20 cellular contexts compared by ENCODE assay signal in the genomic region with DNA sequence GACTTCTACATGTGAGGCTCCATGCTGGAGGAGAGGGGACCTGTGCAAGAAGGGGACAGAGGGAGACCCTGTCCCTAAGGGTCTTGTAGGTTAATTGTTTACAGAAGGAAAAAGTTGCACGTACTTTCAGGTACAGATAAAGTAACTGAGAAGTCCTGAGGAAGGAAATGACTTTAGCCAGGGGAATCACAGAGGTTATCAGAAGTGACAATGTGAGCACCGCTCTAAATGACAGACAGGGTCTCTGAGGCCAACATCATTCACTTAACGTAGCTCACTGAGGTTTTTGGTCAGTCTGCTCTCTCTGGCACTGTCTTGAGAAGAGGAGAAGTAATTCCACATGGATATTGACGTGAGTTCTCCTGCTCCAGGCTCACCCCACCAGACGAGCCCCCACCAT. TPM values are rescaled to one million over a fixed set of nuclear protein-coding genes. Genes with fewer than 3 reads are reported as not detected.
DNase-seq lines count a peak whose midpoint lies in the region; ATAC-seq lines count a peak whose summit lies in the region.
"Had no signal": no experiment of that assay in that cellular context is flagged by ENCODE, and none has a peak within 500 bp of the region (broad histone marks: within the 10 kb centered on the region; RNA-seq: fewer than 3 reads in every experiment).

No MANE protein-coding gene starts in this region.

- no peak overlapping the region for H3K4me3 Mint-ChIP-seq in activated naive CD4-positive, alpha-beta T cell treated with anti-CD3 and anti-CD28 coated beads, Interleukin-2, amount 10 ng/mL, durations not matched to agents 7 days and 5 days
- no peak overlapping the region for H3K4me3 Mint-ChIP-seq in stimulated activated naive B cell treated with anti-CD40 and anti-IgM and Interleukin-4, amounts not matched to agents 10 μg/mL and 1 μg/mL and 100 μg/mL, for 72 hours
- H3K4me3 Mint-ChIP-seq: B cell; CD4-positive, alpha-beta T cell; CD8-positive, alpha-beta T cell had no signal

- peak overlapping the region; percentile 67 for H2BK12ac ChIP-seq in neuronal stem cell (ENCODE audit: low read length)

- peak overlapping the region; percentile 43 for H3K27ac ChIP-seq in cingulate gyrus (ENCODE audit: low read depth, low read length)
- no peak overlapping the region for H3K27ac ChIP-seq in neuronal stem cell (replicated peaks; ENCODE audit: low read length)
- H3K27ac ChIP-seq: 22Rv1; A549; BLaER1 treated with 17β-estradiol and CSF1 and Interleukin-3, amounts not matched to agents 10 nM and 100 nM; C4-2B had no signal

- no peaks in the 10 kb centered on the region for H3K27me3 ChIP-seq in neuronal stem cell (ENCODE audit: control insufficient read depth in 3 of 3, insufficient read depth in 3 of 3, low read depth in 1 of 3, low read length in 3 of 3)
- H3K27me3 ChIP-seq: BLaER1 treated with 17β-estradiol and CSF1 and Interleukin-3, amounts not matched to agents 10 nM and 100 nM had no signal

- no peak overlapping the region for H3K9ac ChIP-seq in neuronal stem cell (ENCODE audit: low read depth, low read length, poor library complexity)
- H3K9ac ChIP-seq: BLaER1 treated with 17β-estradiol and CSF1 and Interleukin-3, amounts not matched to agents 10 nM and 100 nM had no signal

- H3K27ac Mint-ChIP-seq in activated naive CD4-positive, alpha-beta T cell treated with anti-CD3 and anti-CD28 coated beads, Interleukin-2, amount 10 ng/mL, durations not matched to agents 7 days and 5 days = peak overlapping the region; percentile 30
- H3K27ac Mint-ChIP-seq in stimulated activated naive B cell treated with anti-CD40 and anti-IgM and Interleukin-4, amounts not matched to agents 10 μg/mL and 1 μg/mL and 100 μg/mL, for 72 hours = peak overlapping the region; percentile 65
- H3K27ac Mint-ChIP-seq: B cell; CD4-positive, alpha-beta T cell; CD8-positive, alpha-beta T cell had no signal

- no peak overlapping the region for H3K23ac ChIP-seq in neuronal stem cell (ENCODE audit: low read depth, low read length, poor library complexity)

- no peak overlapping the region for H4K8ac ChIP-seq in neuronal stem cell (ENCODE audit: low read depth, low read length)

- ATAC-seq in stimulated activated naive B cell treated with anti-CD40 and anti-IgM and Interleukin-4, amounts not matched to agents 10 μg/mL and 1 μg/mL and 100 μg/mL, for 72 hours (replicated peaks) = peak; percentile 57 to 66
- ATAC-seq in GM19452 (IDR thresholded peaks at IDR 0.05; ENCODE audit: unreplicated experiment) = no peak
- ATAC-seq in HG03354 (IDR thresholded peaks at IDR 0.05; ENCODE audit: poor library complexity, severe bottlenecking, unreplicated experiment) = no peak
- ATAC-seq: A549; CD8-positive, alpha-beta T cell had no signal

- no peak overlapping the region for H2BK15ac ChIP-seq in neuronal stem cell (ENCODE audit: low read length)

- H2BK120ac ChIP-seq in neuronal stem cell (ENCODE audit: low read depth, low read length) = no peak overlapping the region

- CTCF ChIA-PET in activated naive CD4-positive, alpha-beta T cell treated with anti-CD3 and anti-CD28 coated beads, Interleukin-2, amount 10 ng/mL, durations not matched to agents 7 days and 5 days (lab: Charles Lee) = no interaction called here

- peaks cover 5% of the 10 kb centered on the region for H3K4me1 Mint-ChIP-seq in activated naive CD4-positive, alpha-beta T cell treated with anti-CD3 and anti-CD28 coated beads, Interleukin-2, amount 10 ng/mL, durations not matched to agents 7 days and 5 days
- peaks cover 15 to 18% of the 10 kb centered on the region in 2 donors for H3K4me1 Mint-ChIP-seq in stimulated activated naive B cell treated with anti-CD40 and anti-IgM and Interleukin-4, amounts not matched to agents 10 μg/mL and 1 μg/mL and 100 μg/mL, for 72 hours

- no CpG with 5 or more reads among the region's 5 CpGs for WGBS in neuronal stem cell (ENCODE audit: extremely low coverage in 2 of 2, insufficient read length in 2 of 2, insufficient replicate concordance in 1 of 2), 2 donors

- H3K36me3 Mint-ChIP-seq in activated naive CD4-positive, alpha-beta T cell treated with anti-CD3 and anti-CD28 coated beads, Interleukin-2, amount 10 ng/mL, durations not matched to agents 7 days and 5 days = peaks cover 29% of the 10 kb centered on the region
- H3K36me3 Mint-ChIP-seq in stimulated activated naive B cell treated with anti-CD40 and anti-IgM and Interleukin-4, amounts not matched to agents 10 μg/mL and 1 μg/mL and 100 μg/mL, for 72 hours = peaks cover 34 to 57% of the 10 kb centered on the region in 2 donors

- H3K27me3 Mint-ChIP-seq in activated naive CD4-positive, alpha-beta T cell treated with anti-CD3 and anti-CD28 coated beads, Interleukin-2, amount 10 ng/mL, durations not matched to agents 7 days and 5 days = no peaks in the 10 kb centered on the region
- no peaks in the 10 kb centered on the region for H3K27me3 Mint-ChIP-seq in stimulated activated naive B cell treated with anti-CD40 and anti-IgM and Interleukin-4, amounts not matched to agents 10 μg/mL and 1 μg/mL and 100 μg/mL, for 72 hours
- H3K27me3 Mint-ChIP-seq: B cell; CD4-positive, alpha-beta T cell had no signal

- H3K4ac ChIP-seq in neuronal stem cell (ENCODE audit: low read length) = no peak overlapping the region

- H2AK5ac ChIP-seq in neuronal stem cell (ENCODE audit: low read depth, low read length) = peak overlapping the region; percentile 4

- H4K91ac ChIP-seq in neuronal stem cell (ENCODE audit: low read depth, low read length, poor library complexity) = no peak overlapping the region

- no peak for DNase-seq in activated naive CD4-positive, alpha-beta T cell treated with anti-CD3 and anti-CD28 coated beads, Interleukin-2, amount 10 ng/mL, durations not matched to agents 7 days and 5 days
- DNase-seq in activated naive CD4-positive, alpha-beta T cell treated with anti-CD3 and anti-CD28 coated beads, Interleukin-2, amount 50 U/mL, for 16 hours = no peak
- DNase-seq in neuronal stem cell (ENCODE audit: low spot score) = no peak
- no peak for DNase-seq in stimulated activated naive B cell treated with anti-CD40 and anti-IgM and Interleukin-4, amounts not matched to agents 10 μg/mL and 1 μg/mL and 100 μg/mL, for 72 hours
- no peak for DNase-seq in central memory CD4-positive, alpha-beta T cell
- DNase-seq: AML-193; Caco-2; Calu3; CD4-positive, alpha-beta T cell; CD8-positive, alpha-beta T cell; DMS79 treated with DMSO at 0.1 percent for 48 hours; GF-D8 had no signal

- H3K9me3 ChIP-seq in neuronal stem cell (replicated peaks in 1 of 2; ENCODE audit: control insufficient read depth in 2 of 2, insufficient read depth in 1 of 2, low read depth in 1 of 2, low read length in 2 of 2) = no peaks in the 10 kb centered on the region
- H3K9me3 ChIP-seq: A549; BLaER1 treated with 17β-estradiol and CSF1 and Interleukin-3, amounts not matched to agents 10 nM and 100 nM; Caco-2 had no signal

- H3K18ac ChIP-seq in neuronal stem cell (ENCODE audit: low read length) = peak overlapping the region; percentile 31

- no peak overlapping the region for H3K4me3 ChIP-seq in neuronal stem cell (ENCODE audit: low read length in 2 of 2)
- H3K4me3 ChIP-seq: A549; BLaER1 treated with 17β-estradiol and CSF1 and Interleukin-3, amounts not matched to agents 10 nM and 100 nM had no signal

- no peak overlapping the region for H2BK5ac ChIP-seq in neuronal stem cell (ENCODE audit: low read length)

- H3K36me3 ChIP-seq in neuronal stem cell (replicated peaks in 1 of 2; ENCODE audit: control insufficient read depth in 2 of 2, insufficient read depth in 2 of 2, low read length in 2 of 2) = peaks cover 8 to 58% of the 10 kb centered on the region in 2 donors

- H3K79me1 ChIP-seq in neuronal stem cell (ENCODE audit: low read depth, low read length) = no peaks in the 10 kb centered on the region

- H2AFZ ChIP-seq in neuronal stem cell (ENCODE audit: low read length) = no peak overlapping the region

- no peak overlapping the region for H3K14ac ChIP-seq in neuronal stem cell (ENCODE audit: low read length)

- peaks cover 0 to 3% of the 10 kb centered on the region in 2 donors for H3K4me1 ChIP-seq in neuronal stem cell (ENCODE audit: control insufficient read depth in 2 of 2, insufficient read depth in 1 of 2, low read depth in 1 of 2, low read length in 2 of 2)
- H3K4me1 ChIP-seq: A549; BLaER1 treated with 17β-estradiol and CSF1 and Interleukin-3, amounts not matched to agents 10 nM and 100 nM; Caco-2 had no signal

- no peak overlapping the region for H3K4me2 ChIP-seq in neuronal stem cell (ENCODE audit: insufficient read depth, low read length, poor library complexity, severe bottlenecking)
- H3K4me2 ChIP-seq: A549; BLaER1 treated with 17β-estradiol and CSF1 and Interleukin-3, amounts not matched to agents 10 nM and 100 nM had no signal

- no peaks in the 10 kb centered on the region for H3K9me3 Mint-ChIP-seq in activated naive CD4-positive, alpha-beta T cell treated with anti-CD3 and anti-CD28 coated beads, Interleukin-2, amount 10 ng/mL, durations not matched to agents 7 days and 5 days
- no peaks in the 10 kb centered on the region for H3K9me3 Mint-ChIP-seq in stimulated activated naive B cell treated with anti-CD40 and anti-IgM and Interleukin-4, amounts not matched to agents 10 μg/mL and 1 μg/mL and 100 μg/mL, for 72 hours
- H3K9me3 Mint-ChIP-seq: CD4-positive, alpha-beta T cell; CD8-positive, alpha-beta T cell had no signal

RNA-seq across cellular contexts. Expression of gene TAF5L, which starts 12.0 kb away (rescaled TPM):
- 13.9 TPM for polyA plus RNA-seq in neuronal stem cell (2013, experiment 1 of 2)
- polyA plus RNA-seq in neuronal stem cell (2013, experiment 2 of 2) = 14.3 TPM

RNA-seq across cellular contexts. Expression of gene URB2, which starts 12.1 kb away (rescaled TPM):
- 4.5 TPM for polyA plus RNA-seq in neuronal stem cell (2013, experiment 1 of 2)
- polyA plus RNA-seq in neuronal stem cell (2013, experiment 2 of 2) = 4.6 TPM

RNA-seq across cellular contexts. Expression of gene ABCB10, which starts 55.4 kb away (rescaled TPM):
- polyA plus RNA-seq in neuronal stem cell (2013, experiment 1 of 2) = 7.1 TPM
- 7.7 TPM for polyA plus RNA-seq in neuronal stem cell (2013, experiment 2 of 2)

Comparison
In these comparisons a context has a peak if more than half of its experiments do, and no peak if none do; other contexts are left out.
1. ATAC-seq: peak in stimulated activated naive B cell treated with anti-CD40 and anti-IgM and Interleukin-4, amounts not matched to agents 10 μg/mL and 1 μg/mL and 100 μg/mL, for 72 hours (2 of 2); none in GM19452 (single experiment) and HG03354 (single experiment).